In genomic region chrX:253451-254297, GRCh38 we compare ENCODE assay signal across 25 cellular contexts. TPM values are rescaled to one million over a fixed set of nuclear protein-coding genes. Genes with fewer than 3 reads are reported as not detected.
DNase-seq lines count a peak whose midpoint lies in the region; ATAC-seq and TF ChIP-seq lines count a peak whose summit lies in the region.
"Had no signal": no experiment of that assay in that cellular context is flagged by ENCODE, and none has a peak within 500 bp of the region (broad histone marks: within the 10 kb centered on the region; RNA-seq: fewer than 3 reads in every experiment).

No MANE protein-coding gene starts in this region.

- H3K9ac ChIP-seq in neuronal stem cell (ENCODE audit: low read depth, low read length, poor library complexity), result peak overlapping the region; percentile 44
- H3K9ac ChIP-seq: BLaER1 treated with 17β-estradiol and CSF1 and Interleukin-3, amounts not matched to agents 10 nM and 100 nM; parathyroid adenoma had no signal

- H3K27ac ChIP-seq in HEK293 (ENCODE audit: extremely low read depth, low read depth, low read length), result no peak overlapping the region
- H3K27ac ChIP-seq in coronary artery, result no peak overlapping the region
- no peak overlapping the region for H3K27ac ChIP-seq in neuronal stem cell (replicated peaks; ENCODE audit: low read length)
- H3K27ac ChIP-seq: BLaER1 treated with 17β-estradiol and CSF1 and Interleukin-3, amounts not matched to agents 10 nM and 100 nM; gastroesophageal sphincter; parathyroid adenoma; SJSA1; thyroid gland; WERI-Rb-1 had no signal

- H2BK15ac ChIP-seq in neuronal stem cell (ENCODE audit: low read length), result no peak overlapping the region

- H3K23ac ChIP-seq in neuronal stem cell (ENCODE audit: low read depth, low read length, poor library complexity), result peak overlapping the region; percentile 17

- H3K14ac ChIP-seq in neuronal stem cell (ENCODE audit: low read length), result peak overlapping the region; percentile 84

- no peak for TF ChIP-seq CTCF in HEK293 (tag by site-specific recombination; IDR thresholded peaks at IDR 0.05)
- no peak for TF ChIP-seq CTCF in coronary artery (IDR thresholded peaks at IDR 0.05)
- no peak for TF ChIP-seq CTCF in type B pancreatic cell (conservative IDR thresholded peaks at IDR 0.05)

- peak overlapping the region; percentile 71 for H2BK5ac ChIP-seq in neuronal stem cell (ENCODE audit: low read length)

- H3K27me3 ChIP-seq in neuronal stem cell (ENCODE audit: control insufficient read depth in 3 of 3, insufficient read depth in 3 of 3, low read depth in 1 of 3, low read length in 3 of 3), result no peaks in the 10 kb centered on the region
- H3K27me3 ChIP-seq: BLaER1 treated with 17β-estradiol and CSF1 and Interleukin-3, amounts not matched to agents 10 nM and 100 nM; SJSA1; thyroid gland had no signal

- H2AK5ac ChIP-seq in neuronal stem cell (ENCODE audit: low read depth, low read length), result peak overlapping the region; percentile 56

- H3K27ac Mint-ChIP-seq in type B pancreatic cell, result no peak overlapping the region
- H3K27ac Mint-ChIP-seq: memory B cell, nephron had no signal

- DNase-seq in coronary artery (ENCODE audit: low spot score) (peak; percentile 69), neuronal stem cell (ENCODE audit: low spot score) (no peak), type B pancreatic cell (ENCODE audit: extremely low spot score, unreplicated experiment) (peak; percentile 53), cerebellum (ENCODE audit: low spot score) (no peak), HCEC 1CT (no peak)
- DNase-seq: activated CD4-positive, alpha-beta T cell treated with anti-CD3 and anti-CD28 coated beads for 4 hours; activated naive CD4-positive, alpha-beta T cell treated with Interleukin-2 at 50 U/mL for 16 hours; Caco-2; hippocampal formation; IMR-90; left colon; NCI-H1048; RPMI8226; stimulated activated CD4-positive, alpha-beta T cell treated with anti-CD3 and anti-CD28 coated beads, Interleukin-1b, Interleukin-23, amount 100 ng/mL, for 48 hours; thyroid gland; WERI-Rb-1 had no signal

- no peak overlapping the region for H3K4me3 Mint-ChIP-seq in type B pancreatic cell
- H3K4me3 Mint-ChIP-seq: memory B cell, nephron had no signal

- no peaks in the 10 kb centered on the region for H3K4me1 ChIP-seq in HEK293 (ENCODE audit: control insufficient read depth, insufficient read depth, low read length)
- H3K4me1 ChIP-seq in neuronal stem cell (ENCODE audit: control insufficient read depth in 2 of 2, insufficient read depth in 1 of 2, low read depth in 1 of 2, low read length in 2 of 2), result no peaks in the 10 kb centered on the region
- H3K4me1 ChIP-seq: Caco-2, gastroesophageal sphincter, parathyroid adenoma, SJSA1, thyroid gland had no signal

- H3K18ac ChIP-seq in neuronal stem cell (ENCODE audit: low read length), result peak overlapping the region; percentile 80

- no peaks in the 10 kb centered on the region for H3K4me1 Mint-ChIP-seq in type B pancreatic cell (ENCODE audit: unreplicated experiment)
- H3K4me1 Mint-ChIP-seq: nephron had no signal

- no peak for ATAC-seq in HG03342 (IDR thresholded peaks at IDR 0.05; ENCODE audit: unreplicated experiment)
- ATAC-seq: gastroesophageal sphincter, left colon had no signal

- H2BK120ac ChIP-seq in neuronal stem cell (ENCODE audit: low read depth, low read length), result no peak overlapping the region

- peak overlapping the region; percentile 84 for H2BK12ac ChIP-seq in neuronal stem cell (ENCODE audit: low read length)

- CTCF ChIA-PET in HEK293 (lab: Yijun Ruan, JAX), result no interaction called here

- no peaks in the 10 kb centered on the region for H3K27me3 Mint-ChIP-seq in type B pancreatic cell
- H3K27me3 Mint-ChIP-seq: memory B cell had no signal

- H3K36me3 ChIP-seq in HEK293 (ENCODE audit: control insufficient read depth in 2 of 2, insufficient read depth in 1 of 2, low read length in 2 of 2) (no peaks in the 10 kb centered on the region), neuronal stem cell (replicated peaks in 1 of 2; ENCODE audit: control insufficient read depth in 2 of 2, insufficient read depth in 2 of 2, low read length in 2 of 2) (no peaks in the 10 kb centered on the region)
- H3K36me3 ChIP-seq: BLaER1 treated with 17β-estradiol and CSF1 and Interleukin-3, amounts not matched to agents 10 nM and 100 nM; gastroesophageal sphincter; SJSA1; thyroid gland; WERI-Rb-1 had no signal

- no peak overlapping the region for H3K4ac ChIP-seq in neuronal stem cell (ENCODE audit: low read length)

- H3K9me3 ChIP-seq in HEK293 (ENCODE audit: control insufficient read depth, insufficient read depth, low read depth, low read length), result no peaks in the 10 kb centered on the region
- H3K9me3 ChIP-seq in neuronal stem cell (replicated peaks in 1 of 2; ENCODE audit: control insufficient read depth in 2 of 2, insufficient read depth in 1 of 2, low read depth in 1 of 2, low read length in 2 of 2), result peaks cover 0 to 2% of the 10 kb centered on the region in 2 donors
- H3K9me3 ChIP-seq: Caco-2, gastroesophageal sphincter, thyroid gland had no signal

- no CpG with 5 or more reads among the region's 44 CpGs for whole genome bisulfite sequencing in neuronal stem cell (ENCODE audit: extremely low coverage in 2 of 2, insufficient read length in 2 of 2, insufficient replicate concordance in 1 of 2), 2 donors

- POLR2A ChIA-PET in HEK293 (lab: Yijun Ruan, JAX), result no interaction called here

- H3K9me3 Mint-ChIP-seq in type B pancreatic cell, result peaks cover 10% of the 10 kb centered on the region

- no peaks in the 10 kb centered on the region for H3K36me3 Mint-ChIP-seq in type B pancreatic cell

- H3K4me2 ChIP-seq in neuronal stem cell (ENCODE audit: insufficient read depth, low read length, poor library complexity, severe bottlenecking), result no peak overlapping the region
- H3K4me2 ChIP-seq: BLaER1 treated with 17β-estradiol and CSF1 and Interleukin-3, amounts not matched to agents 10 nM and 100 nM; smooth muscle cell had no signal

- no peak overlapping the region for H2AFZ ChIP-seq in neuronal stem cell (ENCODE audit: low read length)
- H2AFZ ChIP-seq: parathyroid adenoma had no signal

- no peaks in the 10 kb centered on the region for H3K79me1 ChIP-seq in neuronal stem cell (ENCODE audit: low read depth, low read length)

- no peak overlapping the region for H4K91ac ChIP-seq in neuronal stem cell (ENCODE audit: low read depth, low read length, poor library complexity)

- H3K4me3 ChIP-seq in HEK293 (ENCODE audit: low read depth, low read length) (no peak overlapping the region), coronary artery (no peak overlapping the region), neuronal stem cell (ENCODE audit: low read length in 2 of 2) (no peak overlapping the region)
- H3K4me3 ChIP-seq: BLaER1 treated with 17β-estradiol and CSF1 and Interleukin-3, amounts not matched to agents 10 nM and 100 nM; gastroesophageal sphincter; SJSA1; smooth muscle cell; thyroid gland had no signal

- no peak overlapping the region for H4K8ac ChIP-seq in neuronal stem cell (ENCODE audit: low read depth, low read length)

TF ChIP-seq in HEK293, 187 proteins besides CTCF, POLR2A, EP300 and RAD21:
- TF ChIP-seq ZNF354C (tag by site-specific recombination; IDR thresholded peaks at IDR 0.05; ENCODE audit: borderline replicate concordance, low read depth), result no peak
- TF ChIP-seq, protein P1, sequence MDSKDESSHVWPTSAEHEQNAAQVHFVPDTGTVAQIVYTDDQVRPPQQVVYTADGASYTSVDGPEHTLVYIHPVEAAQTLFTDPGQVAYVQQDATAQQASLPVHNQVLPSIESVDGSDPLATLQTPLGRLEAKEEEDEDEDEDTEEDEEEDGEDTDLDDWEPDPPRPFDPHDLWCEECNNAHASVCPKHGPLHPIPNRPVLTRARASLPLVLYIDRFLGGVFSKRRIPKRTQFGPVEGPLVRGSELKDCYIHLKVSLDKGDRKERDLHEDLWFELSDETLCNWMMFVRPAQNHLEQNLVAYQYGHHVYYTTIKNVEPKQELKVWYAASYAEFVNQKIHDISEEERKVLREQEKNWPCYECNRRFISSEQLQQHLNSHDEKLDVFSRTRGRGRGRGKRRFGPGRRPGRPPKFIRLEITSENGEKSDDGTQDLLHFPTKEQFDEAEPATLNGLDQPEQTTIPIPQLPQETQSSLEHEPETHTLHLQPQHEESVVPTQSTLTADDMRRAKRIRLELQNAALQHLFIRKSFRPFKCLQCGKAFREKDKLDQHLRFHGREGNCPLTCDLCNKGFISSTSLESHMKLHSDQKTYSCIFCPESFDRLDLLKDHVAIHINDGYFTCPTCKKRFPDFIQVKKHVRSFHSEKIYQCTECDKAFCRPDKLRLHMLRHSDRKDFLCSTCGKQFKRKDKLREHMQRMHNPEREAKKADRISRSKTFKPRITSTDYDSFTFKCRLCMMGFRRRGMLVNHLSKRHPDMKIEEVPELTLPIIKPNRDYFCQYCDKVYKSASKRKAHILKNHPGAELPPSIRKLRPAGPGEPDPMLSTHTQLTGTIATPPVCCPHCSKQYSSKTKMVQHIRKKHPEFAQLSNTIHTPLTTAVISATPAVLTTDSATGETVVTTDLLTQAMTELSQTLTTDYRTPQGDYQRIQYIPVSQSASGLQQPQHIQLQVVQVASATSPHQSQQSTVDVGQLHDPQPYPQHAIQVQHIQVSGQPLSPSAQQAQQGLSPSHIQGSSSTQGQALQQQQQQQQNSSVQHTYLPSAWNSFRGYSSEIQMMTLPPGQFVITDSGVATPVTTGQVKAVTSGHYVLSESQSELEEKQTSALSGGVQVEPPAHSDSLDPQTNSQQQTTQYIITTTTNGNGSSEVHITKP (tag by site-specific recombination; IDR thresholded peaks at IDR 0.05), result peak; percentile 18; the same call in 1 of the 2 replicates

RNA-seq across cellular contexts. Expression of gene PLCXD1, which starts 27.5 kb away (rescaled TPM):
- polyA plus RNA-seq in neuronal stem cell (2013, experiment 1 of 2), result 32.6 TPM
- 33.7 TPM for polyA plus RNA-seq in neuronal stem cell (2013, experiment 2 of 2)
- total RNA-seq in type B pancreatic cell (ENCODE audit: low replicate concordance) (47.5 and 54.8 TPM in 2 replicates), cerebellum (14.2 TPM)

Comparison
In these comparisons a context has a peak if more than half of its experiments do, and no peak if none do; other contexts are left out.
1. DNase-seq: peak in coronary artery (single experiment) and type B pancreatic cell (single experiment); none in neuronal stem cell (single experiment), cerebellum (single experiment) and HCEC 1CT (single experiment).